8 cellular contexts compared by ENCODE assay signal in the genomic region with DNA sequence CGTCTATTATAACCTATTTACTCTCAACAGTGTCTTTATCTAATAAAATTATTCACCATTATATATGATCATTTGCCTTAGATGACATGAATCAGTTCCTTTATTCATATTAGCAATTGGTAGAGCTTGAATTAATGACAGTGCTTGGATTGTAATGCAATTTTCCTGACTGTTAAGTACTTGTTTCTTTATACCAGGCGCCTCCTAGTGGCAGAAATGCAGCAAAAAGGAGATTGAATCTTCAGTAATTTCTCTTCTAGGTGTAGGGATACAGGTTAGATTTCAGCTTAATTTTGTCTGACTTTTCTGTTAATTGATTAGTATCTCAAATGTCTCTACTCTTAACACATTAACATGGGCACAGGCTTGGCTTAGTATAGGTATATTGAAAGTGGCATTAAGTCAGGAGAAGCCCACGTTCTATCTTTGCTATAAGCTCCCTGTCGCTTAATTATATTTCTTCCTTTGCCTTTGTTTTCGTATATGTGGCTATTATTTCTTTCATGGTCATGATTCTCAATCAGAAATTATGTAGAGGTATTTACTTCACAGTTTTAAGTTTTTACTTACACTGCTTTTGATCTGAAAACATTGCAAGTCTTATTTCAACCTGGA. TPM values are rescaled to one million over a fixed set of nuclear protein-coding genes. Genes with fewer than 3 reads are reported as not detected.
DNase-seq lines count a peak whose midpoint lies in the region; ATAC-seq and TF ChIP-seq lines count a peak whose summit lies in the region.

No MANE protein-coding gene starts in this region.

- CTCF ChIA-PET in CD8-positive, alpha-beta T cell (lab: Charles Lee) = interaction anchor here (0.7 to 3.0 kb wide), 33 partner anchors 8 to 962 kb away, joined by 3 to 15 read pairs (median 4); a partner anchor contains a TSS

- no peak overlapping the region for H3K27ac Mint-ChIP-seq in CD8-positive, alpha-beta T cell

- H3K9me3 Mint-ChIP-seq in CD8-positive, alpha-beta T cell = no peaks in the 10 kb centered on the region

- no peaks in the 10 kb centered on the region for H3K36me3 ChIP-seq in CD8-positive, alpha-beta T cell (ENCODE audit: insufficient read depth, low read length)
- no peaks in the 10 kb centered on the region for H3K36me3 ChIP-seq in testis (ENCODE audit: low read depth, missing control alignments)

- no peak for TF ChIP-seq POLR2A in testis (IDR thresholded peaks at IDR 0.05)

- intact Hi-C loops in CD8-positive, alpha-beta T cell (cut with DNase I, micrococcal nuclease) = loop anchor here (1.0 to 5.0 kb wide), 4 partner anchors 63 to 640 kb away; no protein-coding TSS in a partner anchor
- intact Hi-C loops in testis (cut with DNase I; ENCODE audit: low total_unique reads) = loop anchor here (5.0 kb wide), 1 partner anchor 465 kb away; no protein-coding TSS in a partner anchor

- TF ChIP-seq CTCF in CD8-positive, alpha-beta T cell (IDR thresholded peaks at IDR 0.05) = peak; percentile 90
- TF ChIP-seq CTCF in epithelial cell of esophagus (IDR thresholded peaks at IDR 0.05; ENCODE audit: insufficient read depth, low read depth, low read length, missing control alignments) = peak; percentile 79
- TF ChIP-seq CTCF in testis (IDR thresholded peaks at IDR 0.05) = peak; percentile 88 to 93 (median 92)

- H3K9me3 ChIP-seq in CD8-positive, alpha-beta T cell (ENCODE audit: low read length) = no peaks in the 10 kb centered on the region
- no peaks in the 10 kb centered on the region for H3K9me3 ChIP-seq in testis

- H3K4me1 ChIP-seq in CD8-positive, alpha-beta T cell (ENCODE audit: insufficient read depth, low read length) = no peaks in the 10 kb centered on the region
- H3K4me1 ChIP-seq in testis = no peaks in the 10 kb centered on the region

- no peak for ATAC-seq in CD8-positive, alpha-beta T cell
- ATAC-seq in HG02885 (IDR thresholded peaks at IDR 0.05; ENCODE audit: poor library complexity, unreplicated experiment) = peak; percentile 66
- ATAC-seq in GM19452 (IDR thresholded peaks at IDR 0.05; ENCODE audit: unreplicated experiment) = no peak

- POLR2A ChIA-PET in CD8-positive, alpha-beta T cell (lab: Charles Lee) = no interaction called here

- H3K4me3 Mint-ChIP-seq in CD8-positive, alpha-beta T cell = no peak overlapping the region

- WGBS in testis, 2 donors = 66 to 68% methylated on average over 5 of the region's 5 CpGs

- no peaks in the 10 kb centered on the region for H3K27me3 ChIP-seq in CD8-positive, alpha-beta T cell (ENCODE audit: insufficient read depth, low read length)
- no peaks in the 10 kb centered on the region for H3K27me3 ChIP-seq in testis

- H3K4me3 ChIP-seq in CD8-positive, alpha-beta T cell (ENCODE audit: low read depth, low read length) = no peak overlapping the region
- no peak overlapping the region for H3K4me3 ChIP-seq in epithelial cell of esophagus (ENCODE audit: low read length)
- no peak overlapping the region for H3K4me3 ChIP-seq in testis

- no peak overlapping the region for H3K27ac ChIP-seq in CD8-positive, alpha-beta T cell (ENCODE audit: low read depth, low read length)
- no peak overlapping the region for H3K27ac ChIP-seq in testis

- peaks cover 15% of the 10 kb centered on the region for H3K27me3 Mint-ChIP-seq in CD8-positive, alpha-beta T cell (ENCODE audit: low read depth)

- peak; percentile 12 to 64 (median 54) for DNase-seq in CD8-positive, alpha-beta T cell
- DNase-seq in NCI-H69 (lab: John Stamatoyannopoulos, UW) (peak; percentile 73), epithelial cell of esophagus (ENCODE audit: low read depth) (peak; percentile 82), mucosa of gallbladder (ENCODE audit: low spot score) (peak; percentile 78), testis (peak; percentile 94)
- peak; percentile 56 to 71 for DNase-seq in activated CD4-positive, alpha-beta T cell treated with anti-CD3 and anti-CD28 coated beads, Interleukin-2, amount 50 U/mL, for 48 hours

- no peaks in the 10 kb centered on the region for H3K36me3 Mint-ChIP-seq in CD8-positive, alpha-beta T cell

- H3K4me1 Mint-ChIP-seq in CD8-positive, alpha-beta T cell (ENCODE audit: low read depth) = no peaks in the 10 kb centered on the region

RNA-seq across cellular contexts. Expression of a gene that starts 9.1 kb away (rescaled TPM):
- total RNA-seq in CD8-positive, alpha-beta T cell = not detected
- 30.2 TPM for total RNA-seq in mucosa of gallbladder
- 10 to 100 TPM; 37.3 to 52.1 TPM for total RNA-seq in testis
- polyA plus RNA-seq in testis (ENCODE audit: insufficient read depth, low read depth, low replicate concordance) = 65.5 TPM

RNA-seq across cellular contexts. Expression of a gene that starts 43.3 kb away (rescaled TPM):
- 10 to 100 TPM; 10.1 to 18.3 TPM for total RNA-seq in CD8-positive, alpha-beta T cell
- total RNA-seq in mucosa of gallbladder (46.3 TPM), testis (10 to 100 TPM; 47.8 to 50.7 TPM)
- 32.0 TPM for polyA plus RNA-seq in testis (ENCODE audit: insufficient read depth, low read depth, low replicate concordance)

Comparison
In these comparisons a context has a peak if more than half of its experiments do, and no peak if none do; other contexts are left out.
1. RNA of a gene that starts 9.1 kb away (total RNA-seq): 37.3 to 52.1 TPM in testis and 30.2 TPM in mucosa of gallbladder (single experiment); not detected in CD8-positive, alpha-beta T cell; every median in the first group is over 10 times any median in the second.
2. Peak in every context shown above with its lines, with median percentiles within 50 percentile points of each other: DNase-seq and CTCF ChIP-seq.